ENCODE assay signal across 8 cellular contexts in genomic region chr12:56078931-56079728, GRCh38. TPM values are rescaled to one million over a fixed set of nuclear protein-coding genes. Genes with fewer than 3 reads are reported as not detected.
A peak's percentile ranks its signal among the peaks of the same experiment; 100 is the strongest.
DNase-seq lines count a peak whose midpoint lies in the region; ATAC-seq and TF ChIP-seq lines count a peak whose summit lies in the region.

No MANE protein-coding gene starts in this region.

- ATAC-seq in HG02798 (IDR thresholded peaks at IDR 0.05; ENCODE audit: poor library complexity, unreplicated experiment): peak; percentile 64
- no peak for ATAC-seq in HG03025 (IDR thresholded peaks at IDR 0.05; ENCODE audit: low FRiP score, unreplicated experiment)

- 1% methylated on average over 50 of the region's 50 CpGs for WGBS in liver

- in situ Hi-C loops in G401 (cut with HindIII; ENCODE audit: low sequenced_read_pairs): no loop called here

- H3K36me3 ChIP-seq in duodenal mucosa (ENCODE audit: control insufficient read depth in 1 of 2, insufficient read depth in 2 of 2, low read length in 2 of 2): peaks cover 7 to 8% of the 10 kb centered on the region in 2 donors
- H3K36me3 ChIP-seq in liver (ENCODE audit: control insufficient read depth in 4 of 4, insufficient read depth in 3 of 4, low read depth in 1 of 4, low read length in 3 of 4): peaks cover 0 to 6% (median 1%) of the 10 kb centered on the region in 4 donors

- TF ChIP-seq CTCF in liver (IDR thresholded peaks at IDR 0.05; ENCODE audit: low read depth, low read length, missing input control): peak; percentile 87

- H3K4me3 ChIP-seq in duodenal mucosa (ENCODE audit: low read depth in 1 of 2, low read length in 2 of 2): peak overlapping the region; percentile 83 to 89
- peak overlapping the region; percentile 59 to 88 (median 70) for H3K4me3 ChIP-seq in liver (ENCODE audit: low read depth in 1 of 3, low read length in 3 of 3)

- TF ChIP-seq RAD21 in liver (IDR thresholded peaks at IDR 0.05): peak; percentile 75 to 85

- H3K9ac ChIP-seq in duodenal mucosa (ENCODE audit: low read depth in 1 of 2, low read length in 2 of 2) (peak overlapping the region; percentile 89 to 96), liver (ENCODE audit: low read depth in 1 of 2, low read length in 2 of 2) (peak overlapping the region; percentile 40 to 79)

- peaks cover 17 to 36% of the 10 kb centered on the region in 2 donors for H3K4me1 ChIP-seq in duodenal mucosa (ENCODE audit: control insufficient read depth in 1 of 2, insufficient read depth in 2 of 2, low read length in 2 of 2)
- peaks cover 5 to 28% (median 22%) of the 10 kb centered on the region in 4 donors for H3K4me1 ChIP-seq in liver (ENCODE audit: control insufficient read depth in 4 of 4, insufficient read depth in 4 of 4, low read length in 3 of 4)

- no peaks in the 10 kb centered on the region for H3K9me3 ChIP-seq in duodenal mucosa (ENCODE audit: control insufficient read depth in 1 of 2, low read length in 2 of 2)
- no peaks in the 10 kb centered on the region for H3K9me3 ChIP-seq in liver (ENCODE audit: control insufficient read depth in 4 of 4, low read length in 3 of 4)

- H3K27me3 ChIP-seq in duodenal mucosa (ENCODE audit: control insufficient read depth in 1 of 2, insufficient read depth in 2 of 2, low read length in 2 of 2) (no peaks in the 10 kb centered on the region), liver (ENCODE audit: control insufficient read depth in 4 of 4, insufficient read depth in 4 of 4, low read length in 3 of 4) (no peaks in the 10 kb centered on the region)

- peak; percentile 44 for DNase-seq in G401 (ENCODE audit: low spot score)
- peak; percentile 81 to 90 for DNase-seq in NCI-H526 (lab: John Stamatoyannopoulos, UW)
- DNase-seq in activated CD4-positive, alpha-beta T cell treated with anti-CD3 and anti-CD28 coated beads, Interleukin-2, amount 50 U/mL, for 48 hours: peak; percentile 68 to 74
- peak; percentile 54 for DNase-seq in stimulated activated CD4-positive, alpha-beta T cell treated with anti-CD3 and anti-CD28 coated beads, Interleukin-4, amount 100 ng/mL, for 1 hour

- H3K27ac ChIP-seq in duodenal mucosa (ENCODE audit: low read depth, low read length) (peak overlapping the region; percentile 96), liver (ENCODE audit: low read depth in 1 of 2, low read length in 2 of 2) (peak overlapping the region; percentile 93 to 99)

TF ChIP-seq in liver, 16 proteins besides CTCF, POLR2A, EP300 and RAD21:
- TF ChIP-seq JUND (IDR thresholded peaks at IDR 0.05): no peak
- peak in 1 of 2 donors; percentile 6 for TF ChIP-seq EGR1 (IDR thresholded peaks at IDR 0.05; ENCODE audit: low read depth in 2 of 2)
- TF ChIP-seq SP1 (IDR thresholded peaks at IDR 0.05): peak; percentile 34
- peak in 1 of 2 donors; percentile 22 for TF ChIP-seq HNF4A (conservative IDR thresholded peaks at IDR 0.05)
- no peak for TF ChIP-seq NR2F2 (IDR thresholded peaks at IDR 0.05)
- peak in 1 of 2 donors; percentile 41 for TF ChIP-seq RXRA (IDR thresholded peaks at IDR 0.05)
- peak; percentile 52 for TF ChIP-seq YY1 (IDR thresholded peaks at IDR 0.05)
- TF ChIP-seq ATF3 (IDR thresholded peaks at IDR 0.05): no peak
- TF ChIP-seq FOXA2 (IDR thresholded peaks at IDR 0.05): no peak
- peak; percentile 15 for TF ChIP-seq ZBTB33 (IDR thresholded peaks at IDR 0.05)
- TF ChIP-seq HNF4G (IDR thresholded peaks at IDR 0.05): no peak
- peak; percentile 54 for TF ChIP-seq TAF1 (conservative IDR thresholded peaks at IDR 0.05)
- TF ChIP-seq MAX (IDR thresholded peaks at IDR 0.05): no peak
- TF ChIP-seq REST (IDR thresholded peaks at IDR 0.05): peak; percentile 68
- TF ChIP-seq FOXA1 (IDR thresholded peaks at IDR 0.05): no peak
- TF ChIP-seq GABPA (IDR thresholded peaks at IDR 0.05 in 1 of 2, conservative IDR thresholded peaks at IDR 0.05 in 1 of 2): peak in 1 of 2 donors; percentile 17
TF ChIP-seq in liver: peak in this region for 9.

RNA-seq across cellular contexts. Expression of gene ERBB3, which starts 0.8 kb away (rescaled TPM):
- 4.3 and 17.4 TPM in 2 replicates for total RNA-seq in G401 (2014; rRNA removed; shearing (Covaris generic))
- total RNA-seq in liver: 100 to 1,000 TPM in 1 of 2 donors, 10 to 100 TPM in 1; 69.0 to 141 TPM
- 10 to 100 TPM; 32.4 to 34.2 TPM for polyA plus RNA-seq in liver

RNA-seq across cellular contexts. Expression of gene PA2G4, which starts 25.2 kb away (rescaled TPM):
- 357 and 451 TPM in 2 replicates for total RNA-seq in G401 (2014; rRNA removed; shearing (Covaris generic))
- total RNA-seq in liver: 100 to 1,000 TPM in 1 of 2 donors, 10 to 100 TPM in 1; 74.3 to 148 TPM
- 10 to 100 TPM; 56.8 to 62.9 TPM for polyA plus RNA-seq in liver

RNA-seq across cellular contexts. Expression of gene RPL41, which starts 37.3 kb away (rescaled TPM):
- 3,225 and 5,126 TPM in 2 replicates for total RNA-seq in G401 (2014; rRNA removed; shearing (Covaris generic))
- total RNA-seq in liver: 1,000 to 10,000 TPM in 1 of 2 donors, 100 to 1,000 TPM in 1; 979 to 1,323 TPM
- polyA plus RNA-seq in liver: 1,000 to 10,000 TPM; 1,640 to 2,155 TPM

RNA-seq across cellular contexts. Expression of gene RPS26, which starts 37.4 kb away (rescaled TPM):
- 1,383 and 1,581 TPM in 2 replicates for total RNA-seq in G401 (2014; rRNA removed; shearing (Covaris generic))
- 100 to 1,000 TPM in 1 of 2 donors, 10 to 100 TPM in 1; 62.2 to 187 TPM for total RNA-seq in liver
- 100 to 1,000 TPM; 250 to 402 TPM for polyA plus RNA-seq in liver

RNA-seq across cellular contexts. Expression of gene ZC3H10, which starts 38.9 kb away (rescaled TPM):
- total RNA-seq in G401 (2014; rRNA removed; shearing (Covaris generic)): 2.9 and 3.3 TPM in 2 replicates
- 1 to 10 TPM; 2.0 to 5.2 TPM for total RNA-seq in liver
- polyA plus RNA-seq in liver: 1 to 10 TPM; 1.3 to 1.8 TPM
